16 cellular contexts compared by ENCODE assay signal in genomic region chr4:153655928-153656327, GRCh38. TPM values are rescaled to one million over a fixed set of nuclear protein-coding genes. Genes with fewer than 3 reads are reported as not detected.
A peak's percentile ranks its signal among the peaks of the same experiment; 100 is the strongest.
DNase-seq lines count a peak whose midpoint lies in the region; ATAC-seq and TF ChIP-seq lines count a peak whose summit lies in the region.
"Had no signal": no experiment of that assay in that cellular context is flagged by ENCODE, and none has a peak within 500 bp of the region (broad histone marks: within the 10 kb centered on the region; RNA-seq: fewer than 3 reads in every experiment).

No MANE protein-coding gene starts in this region.

- H3K9me3 ChIP-seq in MG63 = no peaks in the 10 kb centered on the region
- H3K9me3 ChIP-seq in body of pancreas = no peaks in the 10 kb centered on the region
- H3K9me3 ChIP-seq in right atrium auricular region = no peaks in the 10 kb centered on the region
- no peaks in the 10 kb centered on the region for H3K9me3 ChIP-seq in sigmoid colon
- H3K9me3 ChIP-seq: SJCRH30 had no signal

- ATAC-seq in body of pancreas = peak; percentile 19
- no peak for ATAC-seq in GM21381 (IDR thresholded peaks at IDR 0.05; ENCODE audit: unreplicated experiment)
- ATAC-seq: activated T-cell treated with anti-CD3 and anti-CD28 coated beads, Interleukin-2, amount 50 U/mL, for 72 hours; WTC11 had no signal

- H3K27me3 ChIP-seq in MG63 = no peaks in the 10 kb centered on the region
- H3K27me3 ChIP-seq in body of pancreas = no peaks in the 10 kb centered on the region
- no peaks in the 10 kb centered on the region for H3K27me3 ChIP-seq in right atrium auricular region
- no peaks in the 10 kb centered on the region for H3K27me3 ChIP-seq in sigmoid colon
- H3K27me3 ChIP-seq: SJCRH30 had no signal

- intact Hi-C loops in body of pancreas (cut with DNase I) = no loop called here
- intact Hi-C loops in sigmoid colon (cut with DNase I) = no loop called here

- H3K4me1 ChIP-seq in body of pancreas (no peaks in the 10 kb centered on the region), right atrium auricular region (peaks cover 0 to 4% of the 10 kb centered on the region in 2 donors), sigmoid colon (peaks cover 0 to 3% (median 2%) of the 10 kb centered on the region in 4 donors)
- H3K4me1 ChIP-seq: SJCRH30 had no signal

- no peak overlapping the region for H3K4me3 ChIP-seq in MG63
- H3K4me3 ChIP-seq in body of pancreas = no peak overlapping the region
- no peak overlapping the region for H3K4me3 ChIP-seq in right atrium auricular region
- peak overlapping the region in 1 of 4 donors; percentile 18 for H3K4me3 ChIP-seq in sigmoid colon
- H3K4me3 ChIP-seq: SJCRH30 had no signal

- TF ChIP-seq EP300 in sigmoid colon (IDR thresholded peaks at IDR 0.05) = no peak

- 68 to 70% methylated on average over 4 of the region's 4 CpGs for WGBS in body of pancreas, 2 donors
- 80 to 88% methylated on average over 4 of the region's 4 CpGs for WGBS in sigmoid colon, 2 donors

- peak overlapping the region in 1 of 4 donors; percentile 62 for H3K27ac ChIP-seq in body of pancreas
- peak overlapping the region; percentile 19 to 37 for H3K27ac ChIP-seq in right atrium auricular region
- H3K27ac ChIP-seq in sigmoid colon = peak overlapping the region in 3 of 4 donors; percentile 42 to 52 (median 48)
- H3K27ac ChIP-seq: KMS-11, SJCRH30 had no signal

- TF ChIP-seq POLR2A in body of pancreas (IDR thresholded peaks at IDR 0.05) (peak in 1 of 3 donors; percentile 56), sigmoid colon (IDR thresholded peaks at IDR 0.05) (no peak)

- H3K36me3 ChIP-seq in MG63 (no peaks in the 10 kb centered on the region), body of pancreas (replicated peaks in 1 of 2; ENCODE audit: insufficient read depth in 1 of 2, low read depth in 2 of 2) (no peaks in the 10 kb centered on the region), right atrium auricular region (no peaks in the 10 kb centered on the region), sigmoid colon (no peaks in the 10 kb centered on the region)
- H3K36me3 ChIP-seq: SJCRH30 had no signal

- TF ChIP-seq CTCF in body of pancreas (IDR thresholded peaks at IDR 0.05) (no peak), right atrium auricular region (IDR thresholded peaks at IDR 0.05) (no peak), sigmoid colon (IDR thresholded peaks at IDR 0.05) (no peak)

- DNase-seq in MG63 = peak; percentile 19
- DNase-seq in body of pancreas = peak in 1 of 4 donors; percentile 64
- DNase-seq in right atrium auricular region (ENCODE audit: low spot score) = no peak
- DNase-seq in sigmoid colon = peak; percentile 74
- no peak for DNase-seq in activated naive CD4-positive, alpha-beta T cell treated with Interleukin-2 at 50 U/mL for 16 hours
- DNase-seq in HuH-7.5 (ENCODE audit: low spot score) = no peak
- no peak for DNase-seq in NCI-H774 (lab: John Stamatoyannopoulos, UW)
- DNase-seq: activated T-cell treated with anti-CD3 and anti-CD28 coated beads, Interleukin-2, amount 50 U/mL, for 72 hours; naive B cell; SJCRH30; stimulated activated CD4-positive, alpha-beta T cell treated with anti-CD3 and anti-CD28 coated beads, Interleukin-4, amount 100 ng/mL, for 24 hours had no signal

RNA-seq across cellular contexts. Expression of gene TLR2, which starts 28.2 kb away (rescaled TPM):
- 0.33 and 0.62 TPM in 2 replicates for total RNA-seq in MG63 (2014; rRNA removed; shearing (Covaris generic); ENCODE audit: low replicate concordance)
- total RNA-seq in body of pancreas = 10 to 100 TPM in 1 of 2 donors, 1 to 10 TPM in 1; 9.9 to 15.8 TPM
- 10 to 100 TPM in 1 of 2 donors, 1 to 10 TPM in 1; 6.4 to 18.8 TPM for total RNA-seq in right atrium auricular region
- 10 to 100 TPM; 10.2 to 25.0 (median 19.3) TPM for total RNA-seq in sigmoid colon
- polyA plus RNA-seq in sigmoid colon = 1 to 10 TPM; 4.3 to 8.3 (median 4.8) TPM
- total RNA-seq: H4, SJCRH30 had no signal
- polyA plus RNA-seq: BJ had no signal

Comparison
In these comparisons a context has a peak if more than half of its experiments do, and no peak if none do; other contexts are left out.
1. DNase-seq: peak in MG63 (single experiment) and sigmoid colon (single experiment); none in right atrium auricular region (single experiment), activated naive CD4-positive, alpha-beta T cell treated with Interleukin-2 at 50 U/mL for 16 hours (single experiment), HuH-7.5 (single experiment) and NCI-H774 (single experiment).